In genomic region chr2:104434363-104434792, GRCh38 we compare ENCODE assay signal across 8 cellular contexts.
DNase-seq lines count a peak whose midpoint lies in the region; ATAC-seq and TF ChIP-seq lines count a peak whose summit lies in the region.

No MANE protein-coding gene starts in this region.

- peaks cover 18% of the 10 kb centered on the region for H3K27me3 Mint-ChIP-seq in T-helper 2 cell treated with Interferon-gamma antibody and Interleukin-4, amounts not matched to agents 5 μg/mL and 100 μg/mL, for 36 hours (ENCODE audit: low read depth)

- 4 to 7% methylated on average over 13 of the region's 13 CpGs for WGBS in lower leg skin, 2 donors

- ATAC-seq in GM19324 (IDR thresholded peaks at IDR 0.05; ENCODE audit: low FRiP score, unreplicated experiment), result peak; percentile 77
- peak; percentile 85 for ATAC-seq in HG03442 (IDR thresholded peaks at IDR 0.05; ENCODE audit: unreplicated experiment)
- ATAC-seq in GM19328 (IDR thresholded peaks at IDR 0.05; ENCODE audit: unreplicated experiment), result no peak

- H3K36me3 Mint-ChIP-seq in T-helper 2 cell treated with Interferon-gamma antibody and Interleukin-4, amounts not matched to agents 5 μg/mL and 100 μg/mL, for 36 hours (ENCODE audit: low read depth), result no peaks in the 10 kb centered on the region

- peaks cover 5% of the 10 kb centered on the region for H3K4me1 Mint-ChIP-seq in T-helper 2 cell treated with Interferon-gamma antibody and Interleukin-4, amounts not matched to agents 5 μg/mL and 100 μg/mL, for 36 hours (ENCODE audit: low read depth)

- in situ Hi-C loops in Caki2 (cut with HindIII; ENCODE audit: low pct_unique_long_range_greater_than_20kb, low sequenced_read_pairs), result no loop called here

- H3K9me3 Mint-ChIP-seq in T-helper 2 cell treated with Interferon-gamma antibody and Interleukin-4, amounts not matched to agents 5 μg/mL and 100 μg/mL, for 36 hours, result no peaks in the 10 kb centered on the region

- no peaks in the 10 kb centered on the region for H3K27me3 ChIP-seq in effector memory CD4-positive, alpha-beta T cell (replicated peaks; ENCODE audit: control insufficient read depth, insufficient read depth, low read length, poor library complexity, severe bottlenecking)

- DNase-seq in Caki2 (ENCODE audit: low read depth) (peak; percentile 80), left kidney (ENCODE audit: low read depth, low spot score) (peak; percentile 77), lower leg skin (ENCODE audit: low spot score in 2 of 2) (no peak)
- DNase-seq in T-helper 2 cell treated with Interferon-gamma antibody and Interleukin-4, amounts not matched to agents 5 μg/mL and 100 μg/mL, for 36 hours (ENCODE audit: low spot score), result no peak
- no peak for DNase-seq in effector memory CD4-positive, alpha-beta T cell

- H3K36me3 ChIP-seq in effector memory CD4-positive, alpha-beta T cell (ENCODE audit: control insufficient read depth, insufficient read depth, low read length), result no peaks in the 10 kb centered on the region

- H3K27ac Mint-ChIP-seq in T-helper 2 cell treated with Interferon-gamma antibody and Interleukin-4, amounts not matched to agents 5 μg/mL and 100 μg/mL, for 36 hours, result no peak overlapping the region

- no peak overlapping the region for H3K4me3 ChIP-seq in effector memory CD4-positive, alpha-beta T cell (ENCODE audit: insufficient read depth, low read depth, low read length, poor library complexity, severe bottlenecking)
- no peak overlapping the region for H3K4me3 ChIP-seq in lower leg skin (ENCODE audit: low read depth, poor library complexity, severe bottlenecking)

- no peaks in the 10 kb centered on the region for H3K9me3 ChIP-seq in effector memory CD4-positive, alpha-beta T cell (ENCODE audit: control insufficient read depth, low read length)

- peak overlapping the region; percentile 41 for H3K4me3 Mint-ChIP-seq in T-helper 2 cell treated with Interferon-gamma antibody and Interleukin-4, amounts not matched to agents 5 μg/mL and 100 μg/mL, for 36 hours

- intact Hi-C loops in lower leg skin (cut with DNase I; ENCODE audit: low total_unique reads), result no loop called here

- H3K27ac ChIP-seq in effector memory CD4-positive, alpha-beta T cell (ENCODE audit: insufficient read depth, low read length, poor library complexity, severe bottlenecking), result no peak overlapping the region

- H3K4me1 ChIP-seq in effector memory CD4-positive, alpha-beta T cell (ENCODE audit: control insufficient read depth, insufficient read depth, low read length, poor library complexity, severe bottlenecking), result no peaks in the 10 kb centered on the region

- TF ChIP-seq CTCF in lower leg skin (IDR thresholded peaks at IDR 0.05), result no peak

- TF ChIP-seq POLR2A in lower leg skin (IDR thresholded peaks at IDR 0.05), result no peak

Comparison
In these comparisons a context has a peak if more than half of its experiments do, and no peak if none do; other contexts are left out.
1. DNase-seq: peak in Caki2 (single experiment) and left kidney (single experiment); none in T-helper 2 cell treated with Interferon-gamma antibody and Interleukin-4, amounts not matched to agents 5 μg/mL and 100 μg/mL, for 36 hours (single experiment), effector memory CD4-positive, alpha-beta T cell (0 of 3) and lower leg skin (0 of 2).